ENCODE assay signal across 1 cellular context in the genomic region with DNA sequence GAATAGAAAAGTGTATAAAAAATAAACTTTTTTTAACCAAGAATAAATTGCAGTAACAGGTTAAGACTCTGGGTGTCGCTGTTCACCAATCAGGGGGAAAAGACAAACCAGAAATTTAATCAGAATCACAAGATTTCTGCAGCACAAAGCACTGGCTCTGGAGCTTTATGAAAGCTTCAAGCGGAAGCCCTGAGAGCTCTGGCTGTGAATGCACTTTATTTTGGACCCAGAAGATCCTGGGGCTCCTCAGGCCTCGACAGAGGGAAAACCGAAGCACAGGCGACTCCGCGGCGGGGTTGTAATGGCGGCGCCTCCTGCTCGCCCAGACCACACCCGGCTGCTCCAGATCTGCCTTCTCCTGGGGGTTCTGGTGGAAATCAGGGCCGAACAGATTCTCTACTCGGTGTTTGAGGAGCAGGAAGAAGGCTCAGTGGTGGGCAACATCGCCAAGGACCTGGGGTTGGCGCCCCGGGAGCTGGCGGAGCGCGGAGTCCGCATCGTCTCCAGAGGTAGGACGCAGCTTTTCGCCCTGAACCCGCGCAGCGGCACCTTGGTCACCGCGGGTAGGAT.
TF ChIP-seq lines count a peak whose summit lies in the region.

A gene (plus strand): TSS at position 122 of the 570 bp plus-strand sequence. CDS start 87 bp downstream, at position 209.

TF ChIP-seq in H1, 55 proteins besides CTCF, POLR2A, EP300 and RAD21 (continued from another document):
- TF ChIP-seq, protein P1, sequence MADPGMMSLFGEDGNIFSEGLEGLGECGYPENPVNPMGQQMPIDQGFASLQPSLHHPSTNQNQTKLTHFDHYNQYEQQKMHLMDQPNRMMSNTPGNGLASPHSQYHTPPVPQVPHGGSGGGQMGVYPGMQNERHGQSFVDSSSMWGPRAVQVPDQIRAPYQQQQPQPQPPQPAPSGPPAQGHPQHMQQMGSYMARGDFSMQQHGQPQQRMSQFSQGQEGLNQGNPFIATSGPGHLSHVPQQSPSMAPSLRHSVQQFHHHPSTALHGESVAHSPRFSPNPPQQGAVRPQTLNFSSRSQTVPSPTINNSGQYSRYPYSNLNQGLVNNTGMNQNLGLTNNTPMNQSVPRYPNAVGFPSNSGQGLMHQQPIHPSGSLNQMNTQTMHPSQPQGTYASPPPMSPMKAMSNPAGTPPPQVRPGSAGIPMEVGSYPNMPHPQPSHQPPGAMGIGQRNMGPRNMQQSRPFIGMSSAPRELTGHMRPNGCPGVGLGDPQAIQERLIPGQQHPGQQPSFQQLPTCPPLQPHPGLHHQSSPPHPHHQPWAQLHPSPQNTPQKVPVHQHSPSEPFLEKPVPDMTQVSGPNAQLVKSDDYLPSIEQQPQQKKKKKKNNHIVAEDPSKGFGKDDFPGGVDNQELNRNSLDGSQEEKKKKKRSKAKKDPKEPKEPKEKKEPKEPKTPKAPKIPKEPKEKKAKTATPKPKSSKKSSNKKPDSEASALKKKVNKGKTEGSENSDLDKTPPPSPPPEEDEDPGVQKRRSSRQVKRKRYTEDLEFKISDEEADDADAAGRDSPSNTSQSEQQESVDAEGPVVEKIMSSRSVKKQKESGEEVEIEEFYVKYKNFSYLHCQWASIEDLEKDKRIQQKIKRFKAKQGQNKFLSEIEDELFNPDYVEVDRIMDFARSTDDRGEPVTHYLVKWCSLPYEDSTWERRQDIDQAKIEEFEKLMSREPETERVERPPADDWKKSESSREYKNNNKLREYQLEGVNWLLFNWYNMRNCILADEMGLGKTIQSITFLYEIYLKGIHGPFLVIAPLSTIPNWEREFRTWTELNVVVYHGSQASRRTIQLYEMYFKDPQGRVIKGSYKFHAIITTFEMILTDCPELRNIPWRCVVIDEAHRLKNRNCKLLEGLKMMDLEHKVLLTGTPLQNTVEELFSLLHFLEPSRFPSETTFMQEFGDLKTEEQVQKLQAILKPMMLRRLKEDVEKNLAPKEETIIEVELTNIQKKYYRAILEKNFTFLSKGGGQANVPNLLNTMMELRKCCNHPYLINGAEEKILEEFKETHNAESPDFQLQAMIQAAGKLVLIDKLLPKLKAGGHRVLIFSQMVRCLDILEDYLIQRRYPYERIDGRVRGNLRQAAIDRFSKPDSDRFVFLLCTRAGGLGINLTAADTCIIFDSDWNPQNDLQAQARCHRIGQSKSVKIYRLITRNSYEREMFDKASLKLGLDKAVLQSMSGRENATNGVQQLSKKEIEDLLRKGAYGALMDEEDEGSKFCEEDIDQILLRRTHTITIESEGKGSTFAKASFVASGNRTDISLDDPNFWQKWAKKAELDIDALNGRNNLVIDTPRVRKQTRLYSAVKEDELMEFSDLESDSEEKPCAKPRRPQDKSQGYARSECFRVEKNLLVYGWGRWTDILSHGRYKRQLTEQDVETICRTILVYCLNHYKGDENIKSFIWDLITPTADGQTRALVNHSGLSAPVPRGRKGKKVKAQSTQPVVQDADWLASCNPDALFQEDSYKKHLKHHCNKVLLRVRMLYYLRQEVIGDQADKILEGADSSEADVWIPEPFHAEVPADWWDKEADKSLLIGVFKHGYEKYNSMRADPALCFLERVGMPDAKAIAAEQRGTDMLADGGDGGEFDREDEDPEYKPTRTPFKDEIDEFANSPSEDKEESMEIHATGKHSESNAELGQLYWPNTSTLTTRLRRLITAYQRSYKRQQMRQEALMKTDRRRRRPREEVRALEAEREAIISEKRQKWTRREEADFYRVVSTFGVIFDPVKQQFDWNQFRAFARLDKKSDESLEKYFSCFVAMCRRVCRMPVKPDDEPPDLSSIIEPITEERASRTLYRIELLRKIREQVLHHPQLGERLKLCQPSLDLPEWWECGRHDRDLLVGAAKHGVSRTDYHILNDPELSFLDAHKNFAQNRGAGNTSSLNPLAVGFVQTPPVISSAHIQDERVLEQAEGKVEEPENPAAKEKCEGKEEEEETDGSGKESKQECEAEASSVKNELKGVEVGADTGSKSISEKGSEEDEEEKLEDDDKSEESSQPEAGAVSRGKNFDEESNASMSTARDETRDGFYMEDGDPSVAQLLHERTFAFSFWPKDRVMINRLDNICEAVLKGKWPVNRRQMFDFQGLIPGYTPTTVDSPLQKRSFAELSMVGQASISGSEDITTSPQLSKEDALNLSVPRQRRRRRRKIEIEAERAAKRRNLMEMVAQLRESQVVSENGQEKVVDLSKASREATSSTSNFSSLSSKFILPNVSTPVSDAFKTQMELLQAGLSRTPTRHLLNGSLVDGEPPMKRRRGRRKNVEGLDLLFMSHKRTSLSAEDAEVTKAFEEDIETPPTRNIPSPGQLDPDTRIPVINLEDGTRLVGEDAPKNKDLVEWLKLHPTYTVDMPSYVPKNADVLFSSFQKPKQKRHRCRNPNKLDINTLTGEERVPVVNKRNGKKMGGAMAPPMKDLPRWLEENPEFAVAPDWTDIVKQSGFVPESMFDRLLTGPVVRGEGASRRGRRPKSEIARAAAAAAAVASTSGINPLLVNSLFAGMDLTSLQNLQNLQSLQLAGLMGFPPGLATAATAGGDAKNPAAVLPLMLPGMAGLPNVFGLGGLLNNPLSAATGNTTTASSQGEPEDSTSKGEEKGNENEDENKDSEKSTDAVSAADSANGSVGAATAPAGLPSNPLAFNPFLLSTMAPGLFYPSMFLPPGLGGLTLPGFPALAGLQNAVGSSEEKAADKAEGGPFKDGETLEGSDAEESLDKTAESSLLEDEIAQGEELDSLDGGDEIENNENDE (IDR thresholded peaks at IDR 0.05; ENCODE audit: insufficient replicate concordance, low read length) = no peak
- no peak for TF ChIP-seq EZH2 (IDR thresholded peaks at IDR 0.05; ENCODE audit: low read depth, low read length, severe bottlenecking)
- no peak for TF ChIP-seq PHF8 (conservative IDR thresholded peaks at IDR 0.05; ENCODE audit: low read depth, low read length)
- TF ChIP-seq SIX5 (IDR thresholded peaks at IDR 0.05; ENCODE audit: low read depth, low read length) = no peak
- TF ChIP-seq RNF2 (IDR thresholded peaks at IDR 0.05; ENCODE audit: borderline replicate concordance, low read depth, low read length, missing control alignments, poor library complexity, severe bottlenecking) = no peak
- no peak for TF ChIP-seq SP2 (IDR thresholded peaks at IDR 0.05; ENCODE audit: low read length)
- no peak for TF ChIP-seq ASH2L (IDR thresholded peaks at IDR 0.05; ENCODE audit: low read length)
